8 cellular contexts compared by ENCODE assay signal in the genomic region with DNA sequence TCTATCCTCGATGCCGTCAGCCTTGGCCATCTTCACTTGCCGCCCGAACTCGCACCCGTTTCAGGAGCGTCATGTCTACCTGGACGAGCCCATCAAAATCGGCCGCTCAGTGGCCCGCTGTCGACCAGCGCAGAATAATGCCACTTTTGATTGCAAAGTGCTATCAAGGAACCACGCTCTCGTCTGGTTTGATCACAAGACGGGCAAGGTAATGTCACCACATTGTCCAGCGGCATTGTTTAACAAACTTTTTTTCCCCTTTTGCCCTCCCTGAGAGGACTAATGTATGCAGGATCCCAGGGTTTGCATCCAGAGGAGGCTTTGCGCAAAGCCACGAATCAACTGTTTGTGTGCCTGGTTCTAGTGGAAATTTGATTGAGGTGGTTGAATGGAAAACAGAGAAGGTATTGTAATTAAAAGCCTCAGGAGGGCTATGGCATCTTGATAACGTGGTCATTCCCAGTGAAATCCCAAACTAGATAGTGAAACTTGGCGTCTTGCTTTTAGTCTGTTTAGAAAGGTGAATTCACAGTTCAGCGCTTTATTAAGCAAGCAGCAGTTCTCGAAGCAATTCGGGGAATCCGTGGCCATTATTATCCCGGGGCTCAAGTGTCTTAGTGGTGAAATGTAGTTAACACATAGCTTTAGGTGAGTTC. TPM values are rescaled to one million over a fixed set of nuclear protein-coding genes. Genes with fewer than 3 reads are reported as not detected.
DNase-seq lines count a peak whose midpoint lies in the region; ATAC-seq, FAIRE-seq and TF ChIP-seq lines count a peak whose summit lies in the region.

No MANE protein-coding gene starts in this region.

- DNase-seq in AG04450 (ENCODE audit: low read depth, low spot score) (no peak), astrocyte of the cerebellum (ENCODE audit: low read depth) (no peak), HepG2 (ENCODE audit: low spot score) (peak; percentile 43), tibial artery (no peak), activated gamma-delta T cell treated with Interleukin-2 at 50 U/mL for 16 hours (no peak), SK-N-DZ (ENCODE audit: low spot score) (no peak)

- intact Hi-C loops in HepG2 (cut with micrococcal nuclease; ENCODE audit: unreplicated experiment) = loop anchor here (2.0 to 5.0 kb wide), 4 partner anchors 65 to 160 kb away; a partner anchor contains a TSS
- intact Hi-C loops in tibial artery (cut with DNase I; ENCODE audit: low total_unique reads) = loop anchor here (5.0 kb wide), 2 partner anchors 65 to 160 kb away; a partner anchor contains a TSS

- ATAC-seq in HepG2 (peak; percentile 17), HG03095 (IDR thresholded peaks at IDR 0.05; ENCODE audit: unreplicated experiment) (no peak)

- peak overlapping the region; percentile 96 for H3K4me2 ChIP-seq in HepG2 (ENCODE audit: low read depth, low read length)

- peak overlapping the region; percentile 80 for H3K4me3 ChIP-seq in AG04450 (ENCODE audit: low read depth, low read length)
- peak overlapping the region; percentile 98 for H3K4me3 ChIP-seq in HEK293 (ENCODE audit: low read depth, low read length)
- H3K4me3 ChIP-seq in astrocyte of the cerebellum (ENCODE audit: low read depth, low read length) = peak overlapping the region; percentile 74
- H3K4me3 ChIP-seq in HepG2 (replicated peaks in 1 of 3; ENCODE audit: insufficient read depth in 1 of 3, low read depth in 2 of 3, low read length in 3 of 3) = peak overlapping the region; percentile 88 to 96 (median 94)
- H3K4me3 ChIP-seq in tibial artery = peak overlapping the region; percentile 76 to 84

- FAIRE-seq in HepG2 (lab: Jason Lieb, UNC) = no peak

- H3K27me3 ChIP-seq in AG04450 (ENCODE audit: control insufficient read depth, insufficient read depth, low read length) (no peaks in the 10 kb centered on the region), HepG2 (ENCODE audit: control insufficient read depth in 1 of 2, insufficient read depth in 2 of 2, low read length in 2 of 2) (no peaks in the 10 kb centered on the region; a peak in 1 of 5 replicates), tibial artery (no peaks in the 10 kb centered on the region)

- H3K27ac ChIP-seq in AG04450 (ENCODE audit: low read depth, low read length) (no peak overlapping the region), HEK293 (ENCODE audit: extremely low read depth, low read depth, low read length) (peak overlapping the region; percentile 72; the same call in 1 of the 2 replicates), HepG2 (ENCODE audit: extremely low read length, insufficient read depth, low read length) (peak overlapping the region; percentile 81), tibial artery (peak overlapping the region; percentile 87)

- 2% methylated on average over 18 of the region's 26 CpGs for WGBS in HepG2 (ENCODE audit: low lambda C conversion rate)

- no peak for TF ChIP-seq RAD21 in HepG2 (CRISPR knock-in tag; IDR thresholded peaks at IDR 0.05)

- no peaks in the 10 kb centered on the region for H3K4me1 ChIP-seq in HEK293 (ENCODE audit: control insufficient read depth, insufficient read depth, low read length)
- H3K4me1 ChIP-seq in HepG2 (ENCODE audit: insufficient read depth, low read length) = peaks cover 43% of the 10 kb centered on the region
- H3K4me1 ChIP-seq in tibial artery = peaks cover 0 to 59% (median 21%) of the 10 kb centered on the region in 4 donors

- peaks cover 7 to 17% of the 10 kb centered on the region in 2 experiments; a peak in 2 of 3 replicates for H3K36me3 ChIP-seq in HEK293 (ENCODE audit: control insufficient read depth in 2 of 2, insufficient read depth in 1 of 2, low read length in 2 of 2)
- peaks cover 0 to 1% of the 10 kb centered on the region in 2 experiments; a peak in 3 of 5 replicates for H3K36me3 ChIP-seq in HepG2 (replicated peaks in 1 of 2; ENCODE audit: control insufficient read depth in 1 of 2, insufficient read depth in 2 of 2, low read length in 2 of 2)
- peaks cover 6 to 8% (median 8%) of the 10 kb centered on the region in 3 donors for H3K36me3 ChIP-seq in tibial artery

- H3K79me2 ChIP-seq in HepG2 (ENCODE audit: insufficient read depth, low read length) = peaks cover 58% of the 10 kb centered on the region

- H3K9ac ChIP-seq in HepG2 (ENCODE audit: insufficient read depth, low read depth, low read length) = peak overlapping the region; percentile 96

- BruUV-seq in HepG2 (replicated peaks; lab: Mats Ljungman, UMichigan) = TSS peak; percentile 55

- in situ Hi-C loops in astrocyte of the cerebellum (cut with HindIII; ENCODE audit: low sequenced_read_pairs) (no loop called here), HepG2 (cut with HindIII; ENCODE audit: extremely low pct_ligation_motif_present, low pct_unique_long_range_greater_than_20kb) (no loop called here)

- no peak overlapping the region for H2AFZ ChIP-seq in HepG2 (ENCODE audit: low read length)

- POLR2A ChIA-PET in AG04450 (lab: Yijun Ruan, JAX) (no interaction called here), HEK293 (lab: Yijun Ruan, JAX) (no interaction called here), HepG2 (lab: Yijun Ruan, JAX) (interaction anchor here (1.1 to 1.6 kb wide), 2 partner anchors 13 to 52 kb away, joined by 4 read pairs; no protein-coding TSS in a partner anchor)

- TF ChIP-seq POLR2A in HepG2 (IDR thresholded peaks at IDR 0.05; ENCODE audit: insufficient read depth in 1 of 2, low read depth in 2 of 2, low read length in 2 of 2) = no peak

- peaks cover 22% of the 10 kb centered on the region for H4K20me1 ChIP-seq in HepG2 (ENCODE audit: insufficient read depth, low read length)

- CTCF ChIA-PET in AG04450 (lab: Charles Lee) = no interaction called here
- CTCF ChIA-PET in HEK293 (lab: Yijun Ruan, JAX) = interaction anchor here (0.9 kb wide), 1 partner anchor 101 kb away, joined by 4 read pairs; no protein-coding TSS in a partner anchor
- CTCF ChIA-PET in HepG2 (lab: Yijun Ruan, JAX; ENCODE audit: low intra/inter-chr PET ratio, low total read pairs) = no interaction called here

- no peak for TF ChIP-seq EP300 in HepG2 (IDR thresholded peaks at IDR 0.05; ENCODE audit: low read depth in 2 of 2, low read length in 2 of 2)
- no peak for TF ChIP-seq EP300 in HepG2 (CRISPR knock-in tag; IDR thresholded peaks at IDR 0.05; ENCODE audit: borderline replicate concordance)

- H3K9me3 ChIP-seq in AG04450 (ENCODE audit: control insufficient read depth, insufficient read depth, low read length) = no peaks in the 10 kb centered on the region; the same call in 1 of the 2 replicates
- H3K9me3 ChIP-seq in HEK293 (ENCODE audit: control insufficient read depth, insufficient read depth, low read depth, low read length) = no peaks in the 10 kb centered on the region
- no peaks in the 10 kb centered on the region for H3K9me3 ChIP-seq in HepG2 (ENCODE audit: low read length)
- H3K9me3 ChIP-seq in tibial artery = no peaks in the 10 kb centered on the region

- TF ChIP-seq CTCF in AG04450 (IDR thresholded peaks at IDR 0.05; ENCODE audit: low read depth, low read length) = no peak
- no peak for TF ChIP-seq CTCF in HEK293 (tag by site-specific recombination; IDR thresholded peaks at IDR 0.05)
- TF ChIP-seq CTCF in astrocyte of the cerebellum (IDR thresholded peaks at IDR 0.05; ENCODE audit: low read depth, low read length, missing control alignments) = no peak
- no peak for TF ChIP-seq CTCF in HepG2 (CRISPR knock-in tag; IDR thresholded peaks at IDR 0.05)
- TF ChIP-seq CTCF in tibial artery (IDR thresholded peaks at IDR 0.05) = no peak

TF ChIP-seq in HEK293, 187 proteins besides CTCF, POLR2A, EP300 and RAD21 (continues in another document):
- TF ChIP-seq ZBTB17 (tag by site-specific recombination; IDR thresholded peaks at IDR 0.05) = peak; percentile 89
- 0 out of 2 replicates have a peak, but pooled peaks have one; percentile 5 for TF ChIP-seq ZNF335 (tag by site-specific recombination; conservative IDR thresholded peaks at IDR 0.05)
- TF ChIP-seq PRDM1 (tag by site-specific recombination; IDR thresholded peaks at IDR 0.05) = peak; percentile 72
- TF ChIP-seq ZNF10 (tag by site-specific recombination; IDR thresholded peaks at IDR 0.05) = no peak

TF ChIP-seq in HepG2, 621 proteins besides CTCF, POLR2A, EP300 and RAD21 (continues in another document):
- TF ChIP-seq, protein P1, sequence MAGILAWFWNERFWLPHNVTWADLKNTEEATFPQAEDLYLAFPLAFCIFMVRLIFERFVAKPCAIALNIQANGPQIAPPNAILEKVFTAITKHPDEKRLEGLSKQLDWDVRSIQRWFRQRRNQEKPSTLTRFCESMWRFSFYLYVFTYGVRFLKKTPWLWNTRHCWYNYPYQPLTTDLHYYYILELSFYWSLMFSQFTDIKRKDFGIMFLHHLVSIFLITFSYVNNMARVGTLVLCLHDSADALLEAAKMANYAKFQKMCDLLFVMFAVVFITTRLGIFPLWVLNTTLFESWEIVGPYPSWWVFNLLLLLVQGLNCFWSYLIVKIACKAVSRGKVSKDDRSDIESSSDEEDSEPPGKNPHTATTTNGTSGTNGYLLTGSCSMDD (CRISPR knock-in tag; IDR thresholded peaks at IDR 0.05) = no peak
- no peak for TF ChIP-seq MEF2D (CRISPR knock-in tag; IDR thresholded peaks at IDR 0.05)

RNA-seq across cellular contexts. Expression of a gene that starts 1.7 kb away (rescaled TPM):
- 29.7 and 40.2 TPM in 2 replicates for polyA plus RNA-seq in AG04450 (2011; rRNA removed)
- 71.4 and 77.8 TPM in 2 replicates for polyA minus RNA-seq in AG04450 (2011; rRNA and poly(A)+ RNA removed)
- total RNA-seq in HepG2 (2016; rRNA removed; fragmentation: Illumina TruSeq; extraction: Trizol) = 48.3 and 61.3 TPM in 2 replicates
- 16.5 and 17.6 TPM in 2 replicates for total RNA-seq in HepG2 (2016; cell fraction: cytosol; rRNA removed; fragmentation: Illumina TruSeq; extraction: Trizol; ENCODE audit: low read depth)
- total RNA-seq in HepG2 (2016; cell fraction: insoluble cytoplasmic fraction; rRNA removed; fragmentation: Illumina TruSeq; extraction: Trizol) = 50.5 and 56.8 TPM in 2 replicates
- total RNA-seq in HepG2 (2016; cell fraction: membrane; rRNA removed; fragmentation: Illumina TruSeq; extraction: Trizol) = 26.6 and 29.2 TPM in 2 replicates
- total RNA-seq in HepG2 (2016; cell fraction: nucleus; rRNA removed; fragmentation: Illumina TruSeq; extraction: Trizol) = 55.6 and 65.7 TPM in 2 replicates
- 23.2 and 24.0 TPM in 2 replicates for polyA plus RNA-seq in HepG2 (2011; rRNA removed)
- polyA plus RNA-seq in HepG2 (2011; cell fraction: cytosol; rRNA removed) = 10.0 and 15.1 TPM in 2 replicates
- polyA plus RNA-seq in HepG2 (2011; cell fraction: nucleus; rRNA removed) = 21.3 and 27.5 TPM in 2 replicates
- 21.8 and 25.6 TPM in 2 replicates for polyA plus RNA-seq in HepG2 (2012)
- 1.7 and 2.2 TPM in 2 replicates for polyA plus RNA-seq in HepG2 (2016; cell fraction: cytosol; fragmentation: Illumina TruSeq; extraction: Trizol; ENCODE audit: low read depth)
- 40.5 and 40.7 TPM in 2 replicates for polyA plus RNA-seq in HepG2 (2016; cell fraction: insoluble cytoplasmic fraction; fragmentation: Illumina TruSeq; extraction: Trizol; ENCODE audit: low read depth)
- 10.4 and 10.5 TPM in 2 replicates for polyA plus RNA-seq in HepG2 (2016; cell fraction: membrane; fragmentation: Illumina TruSeq; extraction: Trizol; ENCODE audit: low read depth)
- 44.5 and 45.1 TPM in 2 replicates for polyA plus RNA-seq in HepG2 (2016; cell fraction: nucleus; fragmentation: Illumina TruSeq; extraction: Trizol; ENCODE audit: insufficient read depth, low read depth)
- polyA minus RNA-seq in HepG2 (2011; rRNA and poly(A)+ RNA removed; ENCODE audit: low replicate concordance) = 90.9 and 106 TPM in 2 replicates
- 36.1 and 37.0 TPM in 2 replicates for polyA minus RNA-seq in HepG2 (2011; cell fraction: cytosol; rRNA and poly(A)+ RNA removed)
- 122 and 124 TPM in 2 replicates for polyA minus RNA-seq in HepG2 (2011; cell fraction: nucleus; rRNA and poly(A)+ RNA removed)
- polyA plus RNA-seq in SK-N-DZ (2014; cell fraction: cytosol; rRNA removed) = 20.1 and 26.6 TPM in 2 replicates
- 15.9 and 21.9 TPM in 2 replicates for polyA plus RNA-seq in SK-N-DZ (2014; cell fraction: nucleus; rRNA removed)
